In genomic region chr1:230084408-230085177, GRCh38 we compare ENCODE assay signal across 8 cellular contexts. TPM values are rescaled to one million over a fixed set of nuclear protein-coding genes. Genes with fewer than 3 reads are reported as not detected.
DNase-seq lines count a peak whose midpoint lies in the region; ATAC-seq and TF ChIP-seq lines count a peak whose summit lies in the region.

No MANE protein-coding gene starts in this region.

- H3K4me3 Mint-ChIP-seq in activated naive CD4-positive, alpha-beta T cell treated with anti-CD3 and anti-CD28 coated beads for 36 hours, result peak overlapping the region; percentile 39
- no peak overlapping the region for H3K4me3 Mint-ChIP-seq in glutamatergic neuron (ENCODE audit: unreplicated experiment)

- H3K27me3 ChIP-seq in right cardiac atrium (ENCODE audit: control insufficient read depth, insufficient read depth), result no peaks in the 10 kb centered on the region

- H3K27me3 Mint-ChIP-seq in activated naive CD4-positive, alpha-beta T cell treated with anti-CD3 and anti-CD28 coated beads for 36 hours (ENCODE audit: low read depth), result no peaks in the 10 kb centered on the region
- H3K27me3 Mint-ChIP-seq in glutamatergic neuron (ENCODE audit: unreplicated experiment), result peaks cover 14% of the 10 kb centered on the region

- DNase-seq in NCI-H2196 (lab: John Stamatoyannopoulos, UW; ENCODE audit: unreplicated experiment), result peak; percentile 77
- peak; percentile 91 for DNase-seq in activated naive CD4-positive, alpha-beta T cell treated with anti-CD3 and anti-CD28 coated beads for 36 hours
- peak; percentile 65 to 71 (median 69) for DNase-seq in right cardiac atrium
- DNase-seq in stimulated activated CD4-positive, alpha-beta T cell treated with anti-CD3 and anti-CD28 coated beads, Interleukin-4, amount 100 ng/mL, for 4 hours, result peak; percentile 34 to 49
- no peak for DNase-seq in glutamatergic neuron

- CTCF ChIA-PET in activated naive CD4-positive, alpha-beta T cell treated with anti-CD3 and anti-CD28 coated beads for 36 hours (lab: Charles Lee), result interaction anchor here (1.1 to 4.0 kb wide), 4 partner anchors 20 to 186 kb away, joined by 3 to 15 read pairs (median 4); no protein-coding TSS in a partner anchor

- peaks cover 34% of the 10 kb centered on the region for H3K36me3 Mint-ChIP-seq in activated naive CD4-positive, alpha-beta T cell treated with anti-CD3 and anti-CD28 coated beads for 36 hours (ENCODE audit: low read depth)
- H3K36me3 Mint-ChIP-seq in glutamatergic neuron (ENCODE audit: unreplicated experiment), result peaks cover 6% of the 10 kb centered on the region

- no peak for TF ChIP-seq CTCF in glutamatergic neuron (IDR thresholded peaks at IDR 0.05; ENCODE audit: partially characterized antibody, unreplicated experiment)

- ATAC-seq in GM21390 (IDR thresholded peaks at IDR 0.05; ENCODE audit: unreplicated experiment), result peak; percentile 59
- peak; percentile 64 to 78 for ATAC-seq in right cardiac atrium
- no peak for ATAC-seq in GM19397 (IDR thresholded peaks at IDR 0.05; ENCODE audit: unreplicated experiment)
- no peak for ATAC-seq in HG03175 (IDR thresholded peaks at IDR 0.05; ENCODE audit: unreplicated experiment)

- 60% methylated on average over 9 of the region's 9 CpGs for WGBS in right cardiac atrium

- H3K9me3 ChIP-seq in right cardiac atrium (ENCODE audit: control insufficient read depth, low read length), result no peaks in the 10 kb centered on the region

- peak overlapping the region; percentile 82 for H3K27ac Mint-ChIP-seq in activated naive CD4-positive, alpha-beta T cell treated with anti-CD3 and anti-CD28 coated beads for 36 hours
- H3K27ac Mint-ChIP-seq in glutamatergic neuron (ENCODE audit: unreplicated experiment), result no peak overlapping the region

- H3K4me1 ChIP-seq in right cardiac atrium (ENCODE audit: control insufficient read depth, insufficient read depth, low read length), result peaks cover 19% of the 10 kb centered on the region

- H3K27ac ChIP-seq in right cardiac atrium (ENCODE audit: low read length), result peak overlapping the region; percentile 42

- no peak overlapping the region for H3K4me3 ChIP-seq in right cardiac atrium (ENCODE audit: low read length)

- peaks cover 69% of the 10 kb centered on the region for H3K4me1 Mint-ChIP-seq in activated naive CD4-positive, alpha-beta T cell treated with anti-CD3 and anti-CD28 coated beads for 36 hours (ENCODE audit: low read depth)
- peaks cover 12% of the 10 kb centered on the region for H3K4me1 Mint-ChIP-seq in glutamatergic neuron (ENCODE audit: low read depth, unreplicated experiment)

- H3K9me3 Mint-ChIP-seq in activated naive CD4-positive, alpha-beta T cell treated with anti-CD3 and anti-CD28 coated beads for 36 hours, result peaks cover 11% of the 10 kb centered on the region
- peaks cover 13% of the 10 kb centered on the region for H3K9me3 Mint-ChIP-seq in glutamatergic neuron (ENCODE audit: unreplicated experiment)

- intact Hi-C loops in activated naive CD4-positive, alpha-beta T cell treated with anti-CD3 and anti-CD28 coated beads for 36 hours (cut with micrococcal nuclease), result loop anchor here (1.0 kb wide), 6 partner anchors 11 to 53 kb away; no protein-coding TSS in a partner anchor
- intact Hi-C loops in right cardiac atrium (cut with DNase I), result no loop called here

RNA-seq across cellular contexts. Expression of gene GALNT2, which starts 17.6 kb away (rescaled TPM):
- 10 to 100 TPM; 59.8 to 62.4 TPM for total RNA-seq in activated naive CD4-positive, alpha-beta T cell treated with anti-CD3 and anti-CD28 coated beads for 36 hours
- 10 to 100 TPM; 36.8 to 45.5 (median 40.5) TPM for total RNA-seq in right cardiac atrium
- polyA plus RNA-seq in right cardiac atrium, result 27.4 TPM
- 35.2 TPM for total RNA-seq in glutamatergic neuron (ENCODE audit: unreplicated experiment)

Comparison
In these comparisons a context has a peak if more than half of its experiments do, and no peak if none do; other contexts are left out.
1. ATAC-seq: peak in GM21390 (single experiment) and right cardiac atrium (2 of 2); none in GM19397 (single experiment) and HG03175 (single experiment).